In genomic region chr14:32559048-32559447, GRCh38 we compare ENCODE assay signal across 27 cellular contexts.
DNase-seq lines count a peak whose midpoint lies in the region; ATAC-seq and TF ChIP-seq lines count a peak whose summit lies in the region.
"Had no signal": no experiment of that assay in that cellular context is flagged by ENCODE, and none has a peak within 500 bp of the region (broad histone marks: within the 10 kb centered on the region; RNA-seq: fewer than 3 reads in every experiment).

No MANE protein-coding gene starts in this region.

- H3K4me1 ChIP-seq in heart left ventricle: peaks cover 0 to 42% (median 9%) of the 10 kb centered on the region in 12 donors
- H3K4me1 ChIP-seq in tibial artery: peaks cover 0 to 35% (median 9%) of the 10 kb centered on the region in 4 donors
- peaks cover 10% of the 10 kb centered on the region for H3K4me1 ChIP-seq in neural progenitor cell

- H3K36me3 Mint-ChIP-seq in neural progenitor cell: no peaks in the 10 kb centered on the region
- H3K36me3 Mint-ChIP-seq: immature natural killer cell, WTC11 had no signal

- peak overlapping the region in 8 of 12 donors; percentile 15 to 71 (median 46) for H3K27ac ChIP-seq in heart left ventricle
- H3K27ac ChIP-seq in tibial artery: no peak overlapping the region
- H3K27ac ChIP-seq in neural progenitor cell: no peak overlapping the region
- H3K27ac ChIP-seq: stomach, tibial nerve had no signal

- no peak overlapping the region for H2AFZ ChIP-seq in neural progenitor cell (replicated peaks)

- no peak overlapping the region for H3K4me3 ChIP-seq in heart left ventricle
- no peak overlapping the region for H3K4me3 ChIP-seq in astrocyte of the spinal cord (ENCODE audit: low read depth, low read length)
- H3K4me3 ChIP-seq in tibial artery: no peak overlapping the region
- H3K4me3 ChIP-seq in neural progenitor cell: no peak overlapping the region
- H3K4me3 ChIP-seq: K562, stomach, tibial nerve had no signal

- in situ Hi-C loops in astrocyte of the spinal cord (cut with HindIII; ENCODE audit: low sequenced_read_pairs): no loop called here

- H3K4me2 ChIP-seq in neural progenitor cell: no peak overlapping the region

- H3K4me3 Mint-ChIP-seq in neural progenitor cell: no peak overlapping the region
- H3K4me3 Mint-ChIP-seq: activated T-helper 1 cell treated with anti-CD3 and anti-CD28 coated beads, Interleukin-12 subunit alpha, Interleukin-12 subunit beta, Interleukin-2, Interleukin-4 antibody, amounts not matched to agents 30 ng/mL and 10 ng/mL and 1 ng/mL, durations not matched to agents 14 hours and 24 hours and 36 hours; H9; immature natural killer cell; WTC11 had no signal

- no peaks in the 10 kb centered on the region for H3K4me1 Mint-ChIP-seq in neural progenitor cell
- H3K4me1 Mint-ChIP-seq: WTC11 had no signal

- 64 to 81% (median 66%) methylated on average over 1 of the region's 1 CpG for WGBS in heart left ventricle, 4 donors

- no peak overlapping the region for H3K27ac Mint-ChIP-seq in neural progenitor cell
- H3K27ac Mint-ChIP-seq: activated T-helper 1 cell treated with anti-CD3 and anti-CD28 coated beads, Interleukin-12 subunit alpha, Interleukin-12 subunit beta, Interleukin-2, Interleukin-4 antibody, amounts not matched to agents 30 ng/mL and 10 ng/mL and 1 ng/mL, durations not matched to agents 14 hours and 24 hours and 36 hours; H9; immature natural killer cell; WTC11 had no signal

- TF ChIP-seq POLR2A in heart left ventricle (IDR thresholded peaks at IDR 0.05): no peak

- no peaks in the 10 kb centered on the region for H4K20me1 ChIP-seq in neural progenitor cell (ENCODE audit: low read depth)

- no peaks in the 10 kb centered on the region for H3K9me3 Mint-ChIP-seq in neural progenitor cell
- H3K9me3 Mint-ChIP-seq: activated T-helper 1 cell treated with anti-CD3 and anti-CD28 coated beads, Interleukin-12 subunit alpha, Interleukin-12 subunit beta, Interleukin-2, Interleukin-4 antibody, amounts not matched to agents 30 ng/mL and 10 ng/mL and 1 ng/mL, durations not matched to agents 14 hours and 24 hours and 36 hours; H9 had no signal

- no peaks in the 10 kb centered on the region for H3K27me3 ChIP-seq in heart left ventricle
- no peaks in the 10 kb centered on the region for H3K27me3 ChIP-seq in tibial artery
- H3K27me3 ChIP-seq in neural progenitor cell: no peaks in the 10 kb centered on the region
- H3K27me3 ChIP-seq: stomach, tibial nerve had no signal

- no peaks in the 10 kb centered on the region for H3K79me2 ChIP-seq in neural progenitor cell (ENCODE audit: low read depth)

- intact Hi-C loops in heart left ventricle (cut with DNase I) (loop anchor here in 3 of 10 donors (5.0 to 10.0 kb wide), 5 partner anchors 87 to 1052 kb away; partner anchors contain the start of gene ARHGAP5 (in 2 of the 3)), Right ventricle myocardium superior (cut with DNase I) (no loop called here), tibial artery (cut with DNase I; ENCODE audit: low total_unique reads) (no loop called here)

- H3K9me3 ChIP-seq in heart left ventricle (no peaks in the 10 kb centered on the region), tibial artery (no peaks in the 10 kb centered on the region), neural progenitor cell (ENCODE audit: low read depth) (no peaks in the 10 kb centered on the region)
- H3K9me3 ChIP-seq: stomach, tibial nerve had no signal

- no peak overlapping the region for H3K9ac ChIP-seq in neural progenitor cell

- TF ChIP-seq CTCF in heart left ventricle (IDR thresholded peaks at IDR 0.05) (no peak), astrocyte of the spinal cord (IDR thresholded peaks at IDR 0.05; ENCODE audit: low read depth, low read length) (no peak), tibial artery (IDR thresholded peaks at IDR 0.05) (no peak), neural progenitor cell (IDR thresholded peaks at IDR 0.05) (no peak)

- peaks cover 0 to 8% (median 0%) of the 10 kb centered on the region in 9 donors for H3K36me3 ChIP-seq in heart left ventricle
- H3K36me3 ChIP-seq in tibial artery: no peaks in the 10 kb centered on the region
- no peaks in the 10 kb centered on the region for H3K36me3 ChIP-seq in neural progenitor cell
- H3K36me3 ChIP-seq: stomach, tibial nerve had no signal

- no peak for DNase-seq in heart left ventricle
- DNase-seq in Right ventricle myocardium superior: no peak
- DNase-seq in astrocyte of the spinal cord (ENCODE audit: low read depth, low spot score): peak; percentile 3
- DNase-seq in kidney tubule cell (ENCODE audit: low spot score): peak; percentile 54
- no peak for DNase-seq in tibial artery
- DNase-seq in neural progenitor cell (ENCODE audit: low spot score): no peak
- DNase-seq: activated CD4-positive, alpha-beta T cell treated with anti-CD3 and anti-CD28 coated beads, Interleukin-2, amount 50 U/mL, for 4 hours; activated naive CD4-positive, alpha-beta T cell treated with anti-CD3 and anti-CD28 coated beads, Interleukin-2, amount 50 U/mL, for 16 hours; amygdala; DMS79 treated with DMSO at 0.1 percent for 48 hours; foreskin melanocyte; H9; hippocampal formation; immature natural killer cell; NCI-H1436; SHP77; stimulated activated CD8-positive, alpha-beta memory T cell treated with anti-CD3 and anti-CD28 coated beads, Interleukin-4, amount 100 ng/mL, for 48 hours; stomach; SW 1271; T1000 had no signal

- no peaks in the 10 kb centered on the region for H3F3A ChIP-seq in neural progenitor cell (ENCODE audit: low read depth)

- ATAC-seq in heart left ventricle: no peak
- no peak for ATAC-seq in Right ventricle myocardium superior (ENCODE audit: poor library complexity)
- ATAC-seq in activated CD4-positive, CD25-positive, alpha-beta regulatory T cell treated with anti-CD3 and anti-CD28 coated beads, Interleukin-2, amount 50 U/mL, for 24 hours: no peak
- no peak for ATAC-seq in HG03457 (IDR thresholded peaks at IDR 0.05; ENCODE audit: unreplicated experiment)
- ATAC-seq: K562, sciatic nerve, WTC11 had no signal

- no peaks in the 10 kb centered on the region for H3K27me3 Mint-ChIP-seq in neural progenitor cell (ENCODE audit: insufficient read depth, low read depth)

Comparison
In these comparisons a context has a peak if more than half of its experiments do, and no peak if none do; other contexts are left out.
1. DNase-seq: peak in astrocyte of the spinal cord (single experiment) and kidney tubule cell (single experiment); none in heart left ventricle (0 of 5), Right ventricle myocardium superior (single experiment), tibial artery (0 of 2) and neural progenitor cell (single experiment).
2. H3K27ac ChIP-seq: peak in heart left ventricle (8 of 12); none in tibial artery (0 of 2) and neural progenitor cell (single experiment).